9 cellular contexts compared by ENCODE assay signal in the genomic region with DNA sequence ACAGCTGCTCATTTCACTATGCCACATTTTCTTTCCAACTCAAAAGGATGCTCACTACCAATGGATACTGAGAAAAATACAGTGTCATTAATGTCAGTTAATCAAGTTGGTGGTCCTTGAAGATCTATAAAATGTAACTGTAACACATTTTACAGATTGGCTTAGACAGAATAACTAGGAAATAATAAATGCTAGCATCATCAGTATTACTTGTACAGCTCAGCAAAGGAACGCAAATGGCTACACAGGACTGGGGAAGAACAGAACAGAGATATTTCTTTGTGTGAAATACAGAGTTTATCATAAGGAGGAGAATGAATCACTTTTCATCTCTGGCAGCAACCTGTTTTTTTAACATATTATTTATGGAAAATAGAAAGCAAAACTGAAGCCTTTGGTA. TPM values are rescaled to one million over a fixed set of nuclear protein-coding genes. Genes with fewer than 3 reads are reported as not detected.
DNase-seq lines count a peak whose midpoint lies in the region; ATAC-seq and TF ChIP-seq lines count a peak whose summit lies in the region.
"Had no signal": no experiment of that assay in that cellular context is flagged by ENCODE, and none has a peak within 500 bp of the region (broad histone marks: within the 10 kb centered on the region; RNA-seq: fewer than 3 reads in every experiment).

No MANE protein-coding gene starts in this region.

- POLR2A ChIA-PET in A673 (lab: Charles Lee; ENCODE audit: low non-redundant PET), result no interaction called here

- H3K79me2 ChIP-seq in mammary epithelial cell (ENCODE audit: insufficient read depth, low read length), result no peaks in the 10 kb centered on the region

- DNase-seq in GM12865 (ENCODE audit: low read depth) (no peak), mammary epithelial cell (no peak), A673 (ENCODE audit: low spot score) (no peak), NCI-H446 treated with DMSO at 0.1 percent for 48 hours (lab: John Stamatoyannopoulos, UW) (no peak), hepatic stellate cell (ENCODE audit: low spot score) (no peak), islet precursor cell (no peak)
- DNase-seq: HCEC 1CT had no signal

- dilution Hi-C loops in mammary epithelial cell (cut with HindIII; ENCODE audit: low sequenced_read_pairs), result no loop called here

- no peaks in the 10 kb centered on the region for H3K9me3 ChIP-seq in mammary epithelial cell (replicated peaks; ENCODE audit: insufficient read depth, low read length)
- no peaks in the 10 kb centered on the region for H3K9me3 ChIP-seq in neutrophil
- no peaks in the 10 kb centered on the region for H3K9me3 ChIP-seq in A673 (ENCODE audit: low read depth, low read length, poor library complexity, severe bottlenecking)

- CTCF ChIA-PET in mammary epithelial cell (lab: Charles Lee; ENCODE audit: low non-redundant PET), result no interaction called here
- CTCF ChIA-PET in A673 (lab: Charles Lee), result no interaction called here

- H3K9ac ChIP-seq in mammary epithelial cell (ENCODE audit: insufficient read depth, low read length), result peak overlapping the region; percentile 46

- H3K36me3 ChIP-seq in mammary epithelial cell (ENCODE audit: insufficient read depth, low read length), result no peaks in the 10 kb centered on the region
- H3K36me3 ChIP-seq in neutrophil, result no peaks in the 10 kb centered on the region
- no peaks in the 10 kb centered on the region for H3K36me3 ChIP-seq in A673 (ENCODE audit: insufficient read depth, low read length, poor library complexity, severe bottlenecking)

- in situ Hi-C loops in mammary epithelial cell (cut with MboI; ENCODE audit: low sequenced_read_pairs in 2 of 2), result no loop called here

- ATAC-seq in HG02885 (IDR thresholded peaks at IDR 0.05; ENCODE audit: poor library complexity, unreplicated experiment), result peak; percentile 16

- H3K4me1 ChIP-seq in mammary epithelial cell (ENCODE audit: insufficient read depth, low read length), result peaks cover 9% of the 10 kb centered on the region
- peaks cover 38 to 43% of the 10 kb centered on the region in 2 experiments for H3K4me1 ChIP-seq in neutrophil (ENCODE audit: control insufficient read depth in 1 of 2, insufficient read depth in 1 of 2, low read depth in 1 of 2, low read length in 1 of 2)
- H3K4me1 ChIP-seq in A673 (ENCODE audit: insufficient read depth, low read length, poor library complexity, severe bottlenecking), result no peaks in the 10 kb centered on the region

- H3K27ac ChIP-seq in mammary epithelial cell (ENCODE audit: insufficient read depth, low read depth, low read length) (no peak overlapping the region), neutrophil (peak overlapping the region; percentile 92), A673 (ENCODE audit: low read depth, low read length, poor library complexity, severe bottlenecking) (no peak overlapping the region)

- intact Hi-C loops in mammary epithelial cell (cut with micrococcal nuclease) (no loop called here), A673 (cut with micrococcal nuclease; ENCODE audit: unreplicated experiment) (no loop called here)

- H3K27me3 ChIP-seq in mammary epithelial cell (ENCODE audit: insufficient read depth, low read length) (no peaks in the 10 kb centered on the region), neutrophil (no peaks in the 10 kb centered on the region), A673 (replicated peaks; ENCODE audit: insufficient read depth, low read depth, low read length, poor library complexity) (no peaks in the 10 kb centered on the region)

- TF ChIP-seq CTCF in GM12865 (IDR thresholded peaks at IDR 0.05; ENCODE audit: insufficient read depth, low read depth, low read length, missing control alignments) (no peak), mammary epithelial cell (conservative IDR thresholded peaks at IDR 0.05 in 1 of 2, IDR thresholded peaks at IDR 0.05 in 1 of 2; ENCODE audit: extremely low read depth in 1 of 2, insufficient read depth in 1 of 2, low read depth in 1 of 2, low read length in 2 of 2) (no peak), neutrophil (IDR thresholded peaks at IDR 0.05) (no peak), A673 (conservative IDR thresholded peaks at IDR 0.05; ENCODE audit: low read depth, low read length) (no peak)

- WGBS in mammary epithelial cell (ENCODE audit: low coverage, missing lambda C conversion rate), result 14% methylated on average over 1 of the region's 1 CpG

- BruUV-seq in mammary epithelial cell (replicated peaks; lab: Mats Ljungman, UMichigan), result no TSS peak
- BruUV-seq in A673 (replicated peaks; lab: Mats Ljungman, UMichigan), result no TSS peak

- no peaks in the 10 kb centered on the region for H4K20me1 ChIP-seq in mammary epithelial cell (ENCODE audit: insufficient read depth, low read length)

- H3K4me3 ChIP-seq in GM12865 (ENCODE audit: low read depth, low read length) (peak overlapping the region; percentile 50), mammary epithelial cell (replicated peaks in 1 of 3; ENCODE audit: insufficient read depth in 1 of 3, low read depth in 2 of 3, low read length in 3 of 3) (peak overlapping the region in 2 of 3 experiments; percentile 26 to 49), neutrophil (ENCODE audit: low read depth in 1 of 2, low read length in 1 of 2) (peak overlapping the region; percentile 49 to 60), A673 (ENCODE audit: low read depth, low read length, poor library complexity, severe bottlenecking) (no peak overlapping the region)

- H3K4me2 ChIP-seq in mammary epithelial cell (ENCODE audit: insufficient read depth, low read depth, low read length), result peak overlapping the region; percentile 86

- H2AFZ ChIP-seq in mammary epithelial cell (ENCODE audit: low read depth, low read length), result peak overlapping the region; percentile 100

RNA-seq across cellular contexts. Expression of gene QKI, which starts 8.2 kb away (rescaled TPM):
- total RNA-seq in mammary epithelial cell (10 to 100 TPM; 60.6 to 76.5 TPM), A673 (2021) (128 and 131 TPM in 2 replicates)
- polyA plus RNA-seq in mammary epithelial cell, result 76.1 TPM
- polyA minus RNA-seq in mammary epithelial cell, result 117 TPM
